20 cellular contexts compared by ENCODE assay signal in genomic region chr5:2015116-2015848, GRCh38.
"Had no signal": no experiment of that assay in that cellular context is flagged by ENCODE, and none has a peak within 500 bp of the region (broad histone marks: within the 10 kb centered on the region; RNA-seq: fewer than 3 reads in every experiment).

No MANE protein-coding gene starts in this region.

- ATAC-seq: left colon, lower lobe of right lung, T-helper 17 cell had no signal

- H3K36me3 ChIP-seq: heart left ventricle, lower lobe of right lung, neutrophil, tibial artery had no signal

- DNase-seq: activated CD4-positive, alpha-beta T cell treated with anti-CD3 and anti-CD28 coated beads, Interleukin-2, amount 10 ng/mL, durations not matched to agents 24 days and 14 days; activated CD4-positive, CD25-positive, alpha-beta regulatory T cell; effector memory CD4-positive, alpha-beta T cell; foreskin melanocyte; heart left ventricle; left colon; lower lobe of right lung; midbrain; naive B cell; posterior cingulate gyrus; stimulated activated CD4-positive, alpha-beta T cell treated with anti-CD3 and anti-CD28 coated beads, Interleukin-15, amount 100 ng/mL, for 24 hours; stimulated activated CD4-positive, alpha-beta T cell treated with anti-CD3 and anti-CD28 coated beads, Interleukin-4, amount 100 ng/mL, for 1 hour; stimulated activated naive CD4-positive, alpha-beta T cell; T-helper 17 cell; tibial artery had no signal

- H3K4me3 Mint-ChIP-seq: activated CD4-positive, alpha-beta T cell treated with anti-CD3 and anti-CD28 coated beads, Interleukin-2, amount 10 ng/mL, durations not matched to agents 24 days and 14 days; activated T-helper 1 cell treated with anti-CD3 and anti-CD28 coated beads, Interleukin-12 subunit alpha, Interleukin-12 subunit beta, Interleukin-2, Interleukin-4 antibody, amounts not matched to agents 30 ng/mL and 10 ng/mL and 1 ng/mL, durations not matched to agents 14 hours and 24 hours and 36 hours; dendritic cell treated with granulocyte-macrophage colony-stimulating factor and Interleukin-4, amounts not matched to agents 40 ng/mL and 50 ng/mL, for 4 days; naive B cell; T-helper 17 cell had no signal

- H3K27me3 Mint-ChIP-seq: activated CD4-positive, alpha-beta T cell treated with anti-CD3 and anti-CD28 coated beads, Interleukin-2, amount 10 ng/mL, durations not matched to agents 24 days and 14 days had no signal

- H3K4me3 ChIP-seq: heart left ventricle, lower lobe of right lung, skin epidermis, tibial artery had no signal

- H3K4me1 Mint-ChIP-seq: activated CD4-positive, alpha-beta T cell treated with anti-CD3 and anti-CD28 coated beads, Interleukin-2, amount 10 ng/mL, durations not matched to agents 24 days and 14 days; naive B cell; T-helper 17 cell had no signal

- H3K4me1 ChIP-seq: lower lobe of right lung, tibial artery had no signal

- H3K9me3 Mint-ChIP-seq: activated CD4-positive, alpha-beta T cell treated with anti-CD3 and anti-CD28 coated beads, Interleukin-2, amount 10 ng/mL, durations not matched to agents 24 days and 14 days; activated T-helper 1 cell treated with anti-CD3 and anti-CD28 coated beads, Interleukin-12 subunit alpha, Interleukin-12 subunit beta, Interleukin-2, Interleukin-4 antibody, amounts not matched to agents 30 ng/mL and 10 ng/mL and 1 ng/mL, durations not matched to agents 14 hours and 24 hours and 36 hours; dendritic cell treated with granulocyte-macrophage colony-stimulating factor and Interleukin-4, amounts not matched to agents 40 ng/mL and 50 ng/mL, for 4 days; naive B cell had no signal

- H3K27me3 ChIP-seq: heart left ventricle, neutrophil, tibial artery had no signal

- H3K36me3 Mint-ChIP-seq: naive B cell had no signal

- H3K27ac ChIP-seq: epithelial cell of prostate, heart left ventricle, lower lobe of right lung, neutrophil, skin epidermis, tibial artery had no signal

- H3K9me3 ChIP-seq: heart left ventricle, lower lobe of right lung, neutrophil, tibial artery had no signal

- H3K27ac Mint-ChIP-seq: activated CD4-positive, alpha-beta T cell treated with anti-CD3 and anti-CD28 coated beads, Interleukin-2, amount 10 ng/mL, durations not matched to agents 24 days and 14 days; activated T-helper 1 cell treated with anti-CD3 and anti-CD28 coated beads, Interleukin-12 subunit alpha, Interleukin-12 subunit beta, Interleukin-2, Interleukin-4 antibody, amounts not matched to agents 30 ng/mL and 10 ng/mL and 1 ng/mL, durations not matched to agents 14 hours and 24 hours and 36 hours; dendritic cell treated with granulocyte-macrophage colony-stimulating factor and Interleukin-4, amounts not matched to agents 40 ng/mL and 50 ng/mL, for 4 days; T-helper 17 cell had no signal
